8 cellular contexts compared by ENCODE assay signal in the genomic region with DNA sequence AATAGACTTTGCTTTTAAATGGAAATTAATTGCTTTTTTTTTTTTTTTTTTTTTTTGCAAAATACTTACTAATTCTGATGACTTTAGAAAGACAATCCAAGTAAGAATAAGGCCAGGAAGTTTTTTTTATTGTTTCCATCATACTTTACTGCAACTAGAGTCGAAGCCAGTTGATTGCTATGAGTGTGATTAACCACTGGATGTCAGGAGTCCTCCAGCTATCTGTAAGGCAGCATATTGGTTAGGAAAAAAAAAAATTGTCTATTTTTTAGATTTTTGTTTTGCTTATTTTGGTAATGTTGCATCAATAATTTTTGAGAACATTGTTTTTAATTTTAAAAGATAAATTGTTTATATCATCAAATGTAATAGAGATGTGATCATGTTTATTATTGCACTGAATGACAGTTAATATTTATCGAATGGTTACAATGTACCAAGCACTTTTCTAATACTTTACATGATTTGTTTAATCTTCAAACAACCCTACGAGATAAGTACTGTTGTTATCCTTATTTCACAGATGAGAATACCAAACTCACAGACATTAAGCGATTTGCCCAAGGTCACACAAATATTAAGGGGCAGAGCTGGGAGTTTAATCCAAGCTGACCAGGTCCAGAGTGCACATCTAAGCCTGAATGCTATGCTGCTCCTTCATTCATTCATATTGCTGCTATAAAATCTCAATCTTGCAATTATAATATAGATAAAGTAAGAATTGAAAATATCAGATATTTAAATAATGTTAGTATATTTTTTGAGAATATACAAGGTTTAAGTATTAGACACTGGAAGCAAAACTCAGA. TPM values are rescaled to one million over a fixed set of nuclear protein-coding genes. Genes with fewer than 3 reads are reported as not detected.
DNase-seq lines count a peak whose midpoint lies in the region; ATAC-seq, FAIRE-seq and TF ChIP-seq lines count a peak whose summit lies in the region.

No MANE protein-coding gene starts in this region.

- H3K36me3 Mint-ChIP-seq in osteocyte (ENCODE audit: unreplicated experiment) = no peaks in the 10 kb centered on the region
- H3K36me3 Mint-ChIP-seq in activated CD4-positive, alpha-beta memory T cell treated with anti-CD3 and anti-CD28 coated beads for 36 hours = no peaks in the 10 kb centered on the region

- no peak for TF ChIP-seq POLR2A in GM18505 (IDR thresholded peaks at IDR 0.05; ENCODE audit: borderline replicate concordance, extremely low read depth, insufficient read depth, insufficient read length)

- POLR2A ChIA-PET in activated CD4-positive, alpha-beta memory T cell treated with anti-CD3 and anti-CD28 coated beads for 36 hours (lab: Charles Lee) = no interaction called here

- DNase-seq in NCI-H146 treated with DMSO at 0.1 percent for 48 hours (lab: John Stamatoyannopoulos, UW; ENCODE audit: unreplicated experiment) (peak; percentile 48), dermis microvascular lymphatic vessel endothelial cell (ENCODE audit: low read depth in 2 of 2) (peak; percentile 54 to 77), osteocyte (ENCODE audit: extremely low spot score, unreplicated experiment) (no peak), NCI-H187 treated with DMSO at 0.1 percent for 48 hours (lab: John Stamatoyannopoulos, UW) (no peak)
- DNase-seq in activated CD4-positive, CD25-positive, alpha-beta regulatory T cell (lab: John Stamatoyannopoulos, UW) = no peak
- no peak for DNase-seq in activated CD4-positive, alpha-beta memory T cell treated with anti-CD3 and anti-CD28 coated beads for 36 hours

- FAIRE-seq in A204.1 (lab: Jason Lieb, UNC) = peak; percentile 96

- CTCF ChIA-PET in activated CD4-positive, alpha-beta memory T cell treated with anti-CD3 and anti-CD28 coated beads for 36 hours (lab: Charles Lee) = interaction anchor here (0.6 to 2.9 kb wide), 5 partner anchors 10 to 236 kb away, joined by 3 to 15 read pairs (median 5); no protein-coding TSS in a partner anchor

- H3K9me3 Mint-ChIP-seq in osteocyte (ENCODE audit: unreplicated experiment) = no peaks in the 10 kb centered on the region
- no peaks in the 10 kb centered on the region for H3K9me3 Mint-ChIP-seq in activated CD4-positive, alpha-beta memory T cell treated with anti-CD3 and anti-CD28 coated beads for 36 hours

- peaks cover 7% of the 10 kb centered on the region for H3K27me3 Mint-ChIP-seq in osteocyte (ENCODE audit: unreplicated experiment)
- H3K27me3 Mint-ChIP-seq in activated CD4-positive, alpha-beta memory T cell treated with anti-CD3 and anti-CD28 coated beads for 36 hours = peaks cover 17% of the 10 kb centered on the region

- H3K4me1 Mint-ChIP-seq in osteocyte (ENCODE audit: unreplicated experiment) = peaks cover 12% of the 10 kb centered on the region
- H3K4me1 Mint-ChIP-seq in activated CD4-positive, alpha-beta memory T cell treated with anti-CD3 and anti-CD28 coated beads for 36 hours (ENCODE audit: low read depth) = no peaks in the 10 kb centered on the region

- H3K4me3 Mint-ChIP-seq in osteocyte (ENCODE audit: unreplicated experiment) = no peak overlapping the region
- H3K4me3 Mint-ChIP-seq in activated CD4-positive, alpha-beta memory T cell treated with anti-CD3 and anti-CD28 coated beads for 36 hours = no peak overlapping the region

- peak; percentile 70 for TF ChIP-seq CTCF in osteocyte (IDR thresholded peaks at IDR 0.05)

- H3K27ac Mint-ChIP-seq in osteocyte (ENCODE audit: unreplicated experiment) = no peak overlapping the region
- no peak overlapping the region for H3K27ac Mint-ChIP-seq in activated CD4-positive, alpha-beta memory T cell treated with anti-CD3 and anti-CD28 coated beads for 36 hours

- peak; percentile 50 for ATAC-seq in GM18505 (IDR thresholded peaks at IDR 0.05; ENCODE audit: unreplicated experiment)

- intact Hi-C loops in activated CD4-positive, alpha-beta memory T cell treated with anti-CD3 and anti-CD28 coated beads for 36 hours (cut with micrococcal nuclease) = loop anchor here (2.0 to 5.0 kb wide), 2 partner anchors 65 to 232 kb away; no protein-coding TSS in a partner anchor

RNA-seq across cellular contexts. Expression of gene LMOD2, which starts 19.9 kb away (rescaled TPM):
- total RNA-seq in dermis microvascular lymphatic vessel endothelial cell (not detected in 2 replicates), osteocyte (not detected in 2 replicates)
- total RNA-seq in activated CD4-positive, alpha-beta memory T cell treated with anti-CD3 and anti-CD28 coated beads for 36 hours = not detected

RNA-seq across cellular contexts. Expression of gene ASB15, which starts 34.1 kb away (rescaled TPM):
- total RNA-seq in dermis microvascular lymphatic vessel endothelial cell = not detected in 2 replicates
- not detected in 2 replicates for total RNA-seq in osteocyte
- total RNA-seq in activated CD4-positive, alpha-beta memory T cell treated with anti-CD3 and anti-CD28 coated beads for 36 hours = not detected

Comparison
In these comparisons a context has a peak if more than half of its experiments do, and no peak if none do; other contexts are left out.
1. DNase-seq: peak in NCI-H146 treated with DMSO at 0.1 percent for 48 hours (single experiment) and dermis microvascular lymphatic vessel endothelial cell (2 of 2); none in osteocyte (single experiment), activated CD4-positive, CD25-positive, alpha-beta regulatory T cell (0 of 4), activated CD4-positive, alpha-beta memory T cell treated with anti-CD3 and anti-CD28 coated beads for 36 hours (single experiment) and NCI-H187 treated with DMSO at 0.1 percent for 48 hours (single experiment).